In the genomic region with DNA sequence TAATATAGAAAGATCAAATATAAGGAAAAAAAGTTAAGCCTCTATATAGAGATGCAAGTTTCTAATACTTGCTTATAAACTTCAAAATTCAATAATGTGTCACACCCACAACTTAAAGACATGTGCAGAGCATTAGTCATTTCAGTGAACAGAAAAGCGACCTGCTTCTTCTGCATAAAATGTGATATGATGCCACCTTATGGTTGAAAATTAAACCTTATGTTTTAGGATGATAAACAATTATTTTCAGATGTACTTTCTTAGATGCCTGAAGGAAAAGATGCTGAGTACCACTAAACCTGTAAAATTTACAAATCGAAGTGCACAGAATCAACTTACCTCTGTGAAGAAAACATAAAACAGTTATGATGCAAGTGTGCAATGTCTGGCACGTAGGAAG, we compare ENCODE assay signal across 8 cellular contexts.
A peak's percentile ranks its signal among the peaks of the same experiment; 100 is the strongest.
DNase-seq lines count a peak whose midpoint lies in the region; ATAC-seq, FAIRE-seq and TF ChIP-seq lines count a peak whose summit lies in the region.

No MANE protein-coding gene starts in this region.

- intact Hi-C loops in HepG2 (cut with micrococcal nuclease; ENCODE audit: unreplicated experiment): loop anchor here (1.0 to 2.0 kb wide), 2 partner anchors 496 to 695 kb away; no protein-coding TSS in a partner anchor

- no peak for FAIRE-seq in HepG2 (lab: Jason Lieb, UNC)

- H3K4me1 ChIP-seq in HepG2 (ENCODE audit: insufficient read depth, low read length): no peaks in the 10 kb centered on the region

- H3K27me3 ChIP-seq in HepG2 (ENCODE audit: control insufficient read depth in 1 of 2, insufficient read depth in 2 of 2, low read length in 2 of 2): no peaks in the 10 kb centered on the region; a peak in 1 of 5 replicates

- no peaks in the 10 kb centered on the region for H4K20me1 ChIP-seq in HepG2 (ENCODE audit: insufficient read depth, low read length)

- peak; percentile 46 for TF ChIP-seq CTCF in HepG2 (CRISPR knock-in tag; IDR thresholded peaks at IDR 0.05)

- WGBS in HepG2 (ENCODE audit: low lambda C conversion rate): 0% methylated on average over 3 of the region's 3 CpGs

- no peak for ATAC-seq in HepG2
- no peak for ATAC-seq in HG03457 (IDR thresholded peaks at IDR 0.05; ENCODE audit: unreplicated experiment)
- ATAC-seq in HG02981 (IDR thresholded peaks at IDR 0.05; ENCODE audit: unreplicated experiment): no peak

- H3K79me2 ChIP-seq in HepG2 (ENCODE audit: insufficient read depth, low read length): no peaks in the 10 kb centered on the region

- no peak for TF ChIP-seq RAD21 in HepG2 (CRISPR knock-in tag; IDR thresholded peaks at IDR 0.05)

- H2AFZ ChIP-seq in HepG2 (ENCODE audit: low read length): no peak overlapping the region

- POLR2A ChIA-PET in HepG2 (lab: Yijun Ruan, JAX): no interaction called here

- no peaks in the 10 kb centered on the region for H3K9me3 ChIP-seq in HepG2 (ENCODE audit: low read length)

- H3K4me2 ChIP-seq in HepG2 (ENCODE audit: low read depth, low read length): no peak overlapping the region

- TF ChIP-seq EP300 in HepG2 (IDR thresholded peaks at IDR 0.05; ENCODE audit: low read depth in 2 of 2, low read length in 2 of 2): no peak
- no peak for TF ChIP-seq EP300 in HepG2 (CRISPR knock-in tag; IDR thresholded peaks at IDR 0.05; ENCODE audit: borderline replicate concordance)

- CTCF ChIA-PET in HepG2 (lab: Yijun Ruan, JAX; ENCODE audit: low intra/inter-chr PET ratio, low total read pairs): interaction anchor here (2.5 kb wide), 1 partner anchor 695 kb away, joined by 11 read pairs; no protein-coding TSS in a partner anchor

- H3K36me3 ChIP-seq in HepG2 (replicated peaks in 1 of 2; ENCODE audit: control insufficient read depth in 1 of 2, insufficient read depth in 2 of 2, low read length in 2 of 2): no peaks in the 10 kb centered on the region

- DNase-seq in GM03348 (ENCODE audit: low spot score) (peak; percentile 63), NCI-H2081 (lab: John Stamatoyannopoulos, UW) (peak; percentile 35 to 67), astrocyte of the hippocampus (ENCODE audit: low read depth, low spot score) (peak; percentile 66), HepG2 (ENCODE audit: low spot score) (no peak)
- no peak for DNase-seq in stimulated activated CD4-positive, alpha-beta T cell treated with anti-CD3 and anti-CD28 coated beads, Interleukin-1b, Interleukin-23, amount 100 ng/mL, for 48 hours
- no peak for DNase-seq in activated naive CD4-positive, alpha-beta T cell treated with anti-CD3 and anti-CD28 coated beads, Interleukin-2, amount 50 U/mL, for 16 hours

- TF ChIP-seq POLR2A in HepG2 (IDR thresholded peaks at IDR 0.05; ENCODE audit: insufficient read depth in 1 of 2, low read depth in 2 of 2, low read length in 2 of 2): no peak

- H3K9ac ChIP-seq in HepG2 (ENCODE audit: insufficient read depth, low read depth, low read length): no peak overlapping the region

- no peak overlapping the region for H3K27ac ChIP-seq in HepG2 (ENCODE audit: extremely low read length, insufficient read depth, low read length)

- in situ Hi-C loops in HepG2 (cut with HindIII; ENCODE audit: extremely low pct_ligation_motif_present, low pct_unique_long_range_greater_than_20kb): loop anchor here (25.0 kb wide), 1 partner anchor 697 kb away; no protein-coding TSS in a partner anchor

- H3K4me3 ChIP-seq in HepG2 (replicated peaks in 1 of 3; ENCODE audit: insufficient read depth in 1 of 3, low read depth in 2 of 3, low read length in 3 of 3): no peak overlapping the region

- no TSS peak for BruUV-seq in HepG2 (replicated peaks; lab: Mats Ljungman, UMichigan)

TF ChIP-seq in HepG2, 621 proteins besides CTCF, POLR2A, EP300 and RAD21:
- TF ChIP-seq ATF7-NPFF (CRISPR knock-in tag; IDR thresholded peaks at IDR 0.05; ENCODE audit: low read depth) (no peak), STAG1 (CRISPR knock-in tag; IDR thresholded peaks at IDR 0.05) (peak; percentile 51), IRX3 (CRISPR knock-in tag; IDR thresholded peaks at IDR 0.05; ENCODE audit: borderline replicate concordance, low read depth) (no peak), HIVEP1 (CRISPR knock-in tag; IDR thresholded peaks at IDR 0.05) (no peak), SP2 (CRISPR knock-in tag; IDR thresholded peaks at IDR 0.05) (no peak), SMC3 (IDR thresholded peaks at IDR 0.05; ENCODE audit: low read length) (peak; percentile 26; the same call in 1 of the 2 replicates), SSRP1 (CRISPR knock-in tag; IDR thresholded peaks at IDR 0.05) (no peak), ZKSCAN5 (CRISPR knock-in tag; IDR thresholded peaks at IDR 0.05) (no peak), SALL2 (CRISPR knock-in tag; IDR thresholded peaks at IDR 0.05) (no peak)
- TF ChIP-seq, protein P1, sequence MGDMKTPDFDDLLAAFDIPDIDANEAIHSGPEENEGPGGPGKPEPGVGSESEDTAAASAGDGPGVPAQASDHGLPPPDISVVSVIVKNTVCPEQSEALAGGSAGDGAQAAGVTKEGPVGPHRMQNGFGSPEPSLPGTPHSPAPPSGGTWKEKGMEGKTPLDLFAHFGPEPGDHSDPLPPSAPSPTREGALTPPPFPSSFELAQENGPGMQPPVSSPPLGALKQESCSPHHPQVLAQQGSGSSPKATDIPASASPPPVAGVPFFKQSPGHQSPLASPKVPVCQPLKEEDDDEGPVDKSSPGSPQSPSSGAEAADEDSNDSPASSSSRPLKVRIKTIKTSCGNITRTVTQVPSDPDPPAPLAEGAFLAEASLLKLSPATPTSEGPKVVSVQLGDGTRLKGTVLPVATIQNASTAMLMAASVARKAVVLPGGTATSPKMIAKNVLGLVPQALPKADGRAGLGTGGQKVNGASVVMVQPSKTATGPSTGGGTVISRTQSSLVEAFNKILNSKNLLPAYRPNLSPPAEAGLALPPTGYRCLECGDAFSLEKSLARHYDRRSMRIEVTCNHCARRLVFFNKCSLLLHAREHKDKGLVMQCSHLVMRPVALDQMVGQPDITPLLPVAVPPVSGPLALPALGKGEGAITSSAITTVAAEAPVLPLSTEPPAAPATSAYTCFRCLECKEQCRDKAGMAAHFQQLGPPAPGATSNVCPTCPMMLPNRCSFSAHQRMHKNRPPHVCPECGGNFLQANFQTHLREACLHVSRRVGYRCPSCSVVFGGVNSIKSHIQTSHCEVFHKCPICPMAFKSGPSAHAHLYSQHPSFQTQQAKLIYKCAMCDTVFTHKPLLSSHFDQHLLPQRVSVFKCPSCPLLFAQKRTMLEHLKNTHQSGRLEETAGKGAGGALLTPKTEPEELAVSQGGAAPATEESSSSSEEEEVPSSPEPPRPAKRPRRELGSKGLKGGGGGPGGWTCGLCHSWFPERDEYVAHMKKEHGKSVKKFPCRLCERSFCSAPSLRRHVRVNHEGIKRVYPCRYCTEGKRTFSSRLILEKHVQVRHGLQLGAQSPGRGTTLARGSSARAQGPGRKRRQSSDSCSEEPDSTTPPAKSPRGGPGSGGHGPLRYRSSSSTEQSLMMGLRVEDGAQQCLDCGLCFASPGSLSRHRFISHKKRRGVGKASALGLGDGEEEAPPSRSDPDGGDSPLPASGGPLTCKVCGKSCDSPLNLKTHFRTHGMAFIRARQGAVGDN (CRISPR knock-in tag; IDR thresholded peaks at IDR 0.05): no peak
- TF ChIP-seq, protein P2, sequence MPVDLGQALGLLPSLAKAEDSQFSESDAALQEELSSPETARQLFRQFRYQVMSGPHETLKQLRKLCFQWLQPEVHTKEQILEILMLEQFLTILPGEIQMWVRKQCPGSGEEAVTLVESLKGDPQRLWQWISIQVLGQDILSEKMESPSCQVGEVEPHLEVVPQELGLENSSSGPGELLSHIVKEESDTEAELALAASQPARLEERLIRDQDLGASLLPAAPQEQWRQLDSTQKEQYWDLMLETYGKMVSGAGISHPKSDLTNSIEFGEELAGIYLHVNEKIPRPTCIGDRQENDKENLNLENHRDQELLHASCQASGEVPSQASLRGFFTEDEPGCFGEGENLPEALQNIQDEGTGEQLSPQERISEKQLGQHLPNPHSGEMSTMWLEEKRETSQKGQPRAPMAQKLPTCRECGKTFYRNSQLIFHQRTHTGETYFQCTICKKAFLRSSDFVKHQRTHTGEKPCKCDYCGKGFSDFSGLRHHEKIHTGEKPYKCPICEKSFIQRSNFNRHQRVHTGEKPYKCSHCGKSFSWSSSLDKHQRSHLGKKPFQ (CRISPR knock-in tag; IDR thresholded peaks at IDR 0.05; ENCODE audit: insufficient replicate concordance): no peak

Comparison
In these comparisons a context has a peak if more than half of its experiments do, and no peak if none do; other contexts are left out.
1. DNase-seq: peak in GM03348 (single experiment), NCI-H2081 (2 of 2) and astrocyte of the hippocampus (single experiment); none in HepG2 (single experiment), stimulated activated CD4-positive, alpha-beta T cell treated with anti-CD3 and anti-CD28 coated beads, Interleukin-1b, Interleukin-23, amount 100 ng/mL, for 48 hours (single experiment) and activated naive CD4-positive, alpha-beta T cell treated with anti-CD3 and anti-CD28 coated beads, Interleukin-2, amount 50 U/mL, for 16 hours (single experiment).